5 cellular contexts compared by ENCODE assay signal in the genomic region with DNA sequence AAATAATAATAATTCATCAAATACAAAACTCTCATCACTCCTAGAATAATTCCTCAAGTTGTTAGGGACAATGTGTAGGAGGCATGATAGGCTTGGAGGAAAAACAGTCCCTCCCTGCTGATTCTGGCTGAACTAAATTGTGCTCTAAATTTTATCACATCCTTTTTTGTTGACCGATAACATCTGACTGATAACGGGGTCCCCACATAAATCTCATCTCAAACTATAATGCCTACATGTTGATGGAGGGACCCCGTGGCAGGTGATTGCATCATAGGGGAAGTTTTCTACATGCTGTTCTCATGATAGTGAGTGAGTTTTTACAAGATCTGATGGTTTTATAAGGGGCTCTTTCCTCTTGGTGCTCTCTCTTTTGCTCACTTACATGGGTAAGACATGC.
"Had no signal": no experiment of that assay in that cellular context is flagged by ENCODE, and none has a peak within 500 bp of the region (broad histone marks: within the 10 kb centered on the region; RNA-seq: fewer than 3 reads in every experiment).

No MANE protein-coding gene starts in this region.

- ATAC-seq: K562 had no signal

- H3K27ac ChIP-seq: HL-60 had no signal

- H3K4me3 ChIP-seq: K562 had no signal

- DNase-seq: IMR-90, KBM-7 had no signal

- FAIRE-seq: HTR-8/SVneo, K562 had no signal
